Comparison of ENCODE assay signal across 1 cellular context in genomic region chr15:55110446-55110845, GRCh38.
TF ChIP-seq lines count a peak whose summit lies in the region.

No MANE protein-coding gene starts in this region.

TF ChIP-seq in WTC11, 78 proteins besides CTCF, POLR2A, EP300 and RAD21:
- TF ChIP-seq, protein P1, sequence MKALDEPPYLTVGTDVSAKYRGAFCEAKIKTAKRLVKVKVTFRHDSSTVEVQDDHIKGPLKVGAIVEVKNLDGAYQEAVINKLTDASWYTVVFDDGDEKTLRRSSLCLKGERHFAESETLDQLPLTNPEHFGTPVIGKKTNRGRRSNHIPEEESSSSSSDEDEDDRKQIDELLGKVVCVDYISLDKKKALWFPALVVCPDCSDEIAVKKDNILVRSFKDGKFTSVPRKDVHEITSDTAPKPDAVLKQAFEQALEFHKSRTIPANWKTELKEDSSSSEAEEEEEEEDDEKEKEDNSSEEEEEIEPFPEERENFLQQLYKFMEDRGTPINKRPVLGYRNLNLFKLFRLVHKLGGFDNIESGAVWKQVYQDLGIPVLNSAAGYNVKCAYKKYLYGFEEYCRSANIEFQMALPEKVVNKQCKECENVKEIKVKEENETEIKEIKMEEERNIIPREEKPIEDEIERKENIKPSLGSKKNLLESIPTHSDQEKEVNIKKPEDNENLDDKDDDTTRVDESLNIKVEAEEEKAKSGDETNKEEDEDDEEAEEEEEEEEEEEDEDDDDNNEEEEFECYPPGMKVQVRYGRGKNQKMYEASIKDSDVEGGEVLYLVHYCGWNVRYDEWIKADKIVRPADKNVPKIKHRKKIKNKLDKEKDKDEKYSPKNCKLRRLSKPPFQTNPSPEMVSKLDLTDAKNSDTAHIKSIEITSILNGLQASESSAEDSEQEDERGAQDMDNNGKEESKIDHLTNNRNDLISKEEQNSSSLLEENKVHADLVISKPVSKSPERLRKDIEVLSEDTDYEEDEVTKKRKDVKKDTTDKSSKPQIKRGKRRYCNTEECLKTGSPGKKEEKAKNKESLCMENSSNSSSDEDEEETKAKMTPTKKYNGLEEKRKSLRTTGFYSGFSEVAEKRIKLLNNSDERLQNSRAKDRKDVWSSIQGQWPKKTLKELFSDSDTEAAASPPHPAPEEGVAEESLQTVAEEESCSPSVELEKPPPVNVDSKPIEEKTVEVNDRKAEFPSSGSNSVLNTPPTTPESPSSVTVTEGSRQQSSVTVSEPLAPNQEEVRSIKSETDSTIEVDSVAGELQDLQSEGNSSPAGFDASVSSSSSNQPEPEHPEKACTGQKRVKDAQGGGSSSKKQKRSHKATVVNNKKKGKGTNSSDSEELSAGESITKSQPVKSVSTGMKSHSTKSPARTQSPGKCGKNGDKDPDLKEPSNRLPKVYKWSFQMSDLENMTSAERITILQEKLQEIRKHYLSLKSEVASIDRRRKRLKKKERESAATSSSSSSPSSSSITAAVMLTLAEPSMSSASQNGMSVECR (CRISPR knock-in tag; IDR thresholded peaks at IDR 0.05; ENCODE audit: borderline replicate concordance) = no peak
- TF ChIP-seq NR3C1 (CRISPR knock-in tag; conservative IDR thresholded peaks at IDR 0.05; ENCODE audit: low read depth) = no peak
- TF ChIP-seq ZNF416 (CRISPR knock-in tag; IDR thresholded peaks at IDR 0.05) = no peak
- TF ChIP-seq, protein P2, sequence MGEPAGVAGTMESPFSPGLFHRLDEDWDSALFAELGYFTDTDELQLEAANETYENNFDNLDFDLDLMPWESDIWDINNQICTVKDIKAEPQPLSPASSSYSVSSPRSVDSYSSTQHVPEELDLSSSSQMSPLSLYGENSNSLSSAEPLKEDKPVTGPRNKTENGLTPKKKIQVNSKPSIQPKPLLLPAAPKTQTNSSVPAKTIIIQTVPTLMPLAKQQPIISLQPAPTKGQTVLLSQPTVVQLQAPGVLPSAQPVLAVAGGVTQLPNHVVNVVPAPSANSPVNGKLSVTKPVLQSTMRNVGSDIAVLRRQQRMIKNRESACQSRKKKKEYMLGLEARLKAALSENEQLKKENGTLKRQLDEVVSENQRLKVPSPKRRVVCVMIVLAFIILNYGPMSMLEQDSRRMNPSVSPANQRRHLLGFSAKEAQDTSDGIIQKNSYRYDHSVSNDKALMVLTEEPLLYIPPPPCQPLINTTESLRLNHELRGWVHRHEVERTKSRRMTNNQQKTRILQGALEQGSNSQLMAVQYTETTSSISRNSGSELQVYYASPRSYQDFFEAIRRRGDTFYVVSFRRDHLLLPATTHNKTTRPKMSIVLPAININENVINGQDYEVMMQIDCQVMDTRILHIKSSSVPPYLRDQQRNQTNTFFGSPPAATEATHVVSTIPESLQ (CRISPR knock-in tag; IDR thresholded peaks at IDR 0.05) = no peak
- TF ChIP-seq JUN (CRISPR knock-in tag; IDR thresholded peaks at IDR 0.05) = no peak
- no peak for TF ChIP-seq AFF4 (CRISPR knock-in tag; IDR thresholded peaks at IDR 0.05; ENCODE audit: borderline replicate concordance)
- TF ChIP-seq, protein P3, sequence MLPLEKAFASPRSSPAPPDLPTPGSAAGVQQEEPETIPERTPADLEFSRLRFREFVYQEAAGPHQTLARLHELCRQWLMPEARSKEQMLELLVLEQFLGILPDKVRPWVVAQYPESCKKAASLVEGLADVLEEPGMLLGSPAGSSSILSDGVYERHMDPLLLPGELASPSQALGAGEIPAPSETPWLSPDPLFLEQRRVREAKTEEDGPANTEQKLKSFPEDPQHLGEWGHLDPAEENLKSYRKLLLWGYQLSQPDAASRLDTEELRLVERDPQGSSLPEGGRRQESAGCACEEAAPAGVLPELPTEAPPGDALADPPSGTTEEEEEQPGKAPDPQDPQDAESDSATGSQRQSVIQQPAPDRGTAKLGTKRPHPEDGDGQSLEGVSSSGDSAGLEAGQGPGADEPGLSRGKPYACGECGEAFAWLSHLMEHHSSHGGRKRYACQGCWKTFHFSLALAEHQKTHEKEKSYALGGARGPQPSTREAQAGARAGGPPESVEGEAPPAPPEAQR (CRISPR knock-in tag; IDR thresholded peaks at IDR 0.05) = no peak
- no peak for TF ChIP-seq ELF4 (CRISPR knock-in tag; IDR thresholded peaks at IDR 0.05; ENCODE audit: low read depth)
- TF ChIP-seq, protein P4, sequence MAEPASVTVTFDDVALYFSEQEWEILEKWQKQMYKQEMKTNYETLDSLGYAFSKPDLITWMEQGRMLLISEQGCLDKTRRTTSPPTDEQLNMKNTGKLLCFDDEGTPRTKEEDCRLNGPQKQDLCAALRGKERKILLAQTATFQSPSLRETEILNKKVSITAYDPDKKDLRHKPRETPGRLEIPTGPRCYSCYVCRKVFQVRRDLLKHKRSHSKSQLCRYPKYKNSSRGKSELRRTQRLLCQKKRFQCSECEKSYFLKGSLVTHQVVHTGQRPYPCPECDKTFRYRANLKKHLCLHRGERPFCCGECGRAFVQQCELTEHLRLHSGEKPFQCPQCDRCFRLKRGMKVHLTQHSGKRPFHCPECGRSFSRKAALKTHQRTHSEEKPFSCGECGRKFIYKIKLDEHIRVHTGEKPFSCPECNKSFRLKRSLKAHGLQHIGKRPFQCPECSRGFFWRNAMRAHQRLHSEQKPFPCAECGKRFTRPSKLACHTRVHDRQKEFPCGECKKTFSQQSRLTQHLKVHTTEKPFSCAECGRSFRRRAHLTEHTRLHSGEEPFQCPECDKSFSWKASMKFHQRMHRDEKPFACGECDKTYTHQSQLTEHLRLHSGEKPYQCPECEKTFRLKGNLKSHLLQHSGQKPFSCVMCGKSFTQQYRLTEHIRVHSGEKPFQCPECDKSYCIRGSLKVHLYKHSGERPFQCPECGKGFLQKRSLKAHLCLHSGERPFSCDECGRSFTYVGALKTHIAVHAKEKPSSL (CRISPR knock-in tag; conservative IDR thresholded peaks at IDR 0.05) = no peak
- no peak for TF ChIP-seq ATF1 (CRISPR knock-in tag; IDR thresholded peaks at IDR 0.05)
- no peak for TF ChIP-seq FOXK1 (CRISPR knock-in tag; IDR thresholded peaks at IDR 0.05)
- no peak for TF ChIP-seq TEAD1 (CRISPR knock-in tag; IDR thresholded peaks at IDR 0.05)
